Comparison of ENCODE assay signal across 26 cellular contexts in genomic region chr9:80679920-80680319, GRCh38.
"Had no signal": no experiment of that assay in that cellular context is flagged by ENCODE, and none has a peak within 500 bp of the region (broad histone marks: within the 10 kb centered on the region; RNA-seq: fewer than 3 reads in every experiment).

No MANE protein-coding gene starts in this region.

- H3K27me3 ChIP-seq: ascending aorta, MG63 had no signal

- DNase-seq: activated CD4-positive, alpha-beta T cell treated with anti-CD3 and anti-CD28 coated beads, Interleukin-2, amount 10 ng/mL, durations not matched to agents 24 days and 14 days; activated CD4-positive, alpha-beta T cell treated with anti-CD3 and anti-CD28 coated beads, Interleukin-2, amount 50 U/mL, for 4 hours; activated CD8-positive, alpha-beta T cell treated with anti-CD3 and anti-CD28 coated beads for 36 hours; activated effector memory CD4-positive, alpha-beta T cell treated with anti-CD3 and anti-CD28 coated beads, Interleukin-2, amount 50 U/mL, for 16 hours; activated naive CD4-positive, alpha-beta T cell; activated naive CD4-positive, alpha-beta T cell treated with anti-CD3 and anti-CD28 coated beads, Interleukin-2, amount 50 U/mL, for 16 hours; activated naive CD8-positive, alpha-beta T cell treated with anti-CD3 and anti-CD28 coated beads for 36 hours; activated T-cell treated with anti-CD3 and anti-CD28 coated beads, Interleukin-2, amount 50 U/mL, for 1 hour; activated T-cell treated with anti-CD3 and anti-CD28 coated beads, Interleukin-2, amount 50 U/mL, for 72 hours; amygdala; Kasumi-1; KG1; MG63; NCI-H1048; NCI-H1105 treated with DMSO at 0.1 percent for 48 hours; NCI-H1436; NCI-H1694 treated with DMSO at 0.1 percent for 48 hours; NCI-H2029; NCI-H345; NCI-H524 treated with DMSO at 0.1 percent for 48 hours; PC-3; SIG-M5 had no signal

- H3K27ac ChIP-seq: ascending aorta, RWPE1 had no signal

- ATAC-seq: activated CD8-positive, alpha-beta T cell treated with anti-CD3 and anti-CD28 coated beads for 36 hours; activated T-cell treated with anti-CD3 and anti-CD28 coated beads, Interleukin-2, amount 50 U/mL, for 72 hours; activated T-helper 17 cell treated with anti-CD3 and anti-CD28 coated beads, Interleukin-2, amount 50 U/mL, for 72 hours; PC-3; Right ventricle myocardium inferior had no signal

- H3K4me1 ChIP-seq: ascending aorta had no signal

- H3K9me3 ChIP-seq: ascending aorta, MG63 had no signal

- H3K4me3 ChIP-seq: ascending aorta, MG63 had no signal

- H3K36me3 ChIP-seq: ascending aorta, MG63 had no signal
